ENCODE assay signal across 8 cellular contexts in the genomic region with DNA sequence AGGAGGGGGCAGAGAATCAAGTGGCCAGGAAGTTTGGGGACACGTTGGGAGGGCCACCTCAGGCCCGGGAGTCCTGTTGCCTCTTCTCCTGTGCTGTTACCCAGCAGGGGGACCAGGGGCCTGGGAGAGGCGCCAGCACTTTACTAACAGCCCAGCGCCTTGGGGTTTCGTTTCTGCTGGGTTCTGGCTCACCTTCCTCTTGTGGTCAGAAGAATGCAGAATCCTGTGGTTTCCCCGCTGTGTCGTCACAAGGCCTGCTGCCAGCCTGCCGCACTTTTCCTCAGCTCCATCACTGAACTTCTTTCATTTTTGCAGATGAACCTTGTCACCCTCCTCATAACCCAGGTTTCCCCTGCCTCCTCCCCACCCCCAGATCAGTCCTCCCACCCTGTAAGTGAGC.
A peak's percentile ranks its signal among the peaks of the same experiment; 100 is the strongest.
DNase-seq lines count a peak whose midpoint lies in the region; ATAC-seq and TF ChIP-seq lines count a peak whose summit lies in the region.

No MANE protein-coding gene starts in this region.

- in situ Hi-C loops in astrocyte of the cerebellum (cut with HindIII; ENCODE audit: low sequenced_read_pairs) = no loop called here

- H3K4me3 ChIP-seq in ACC112 (ENCODE audit: low read depth, low read length) (peak overlapping the region; percentile 47), astrocyte of the cerebellum (ENCODE audit: low read depth, low read length) (no peak overlapping the region), lower lobe of right lung (no peak overlapping the region)

- H3K4me1 ChIP-seq in ACC112 (ENCODE audit: control insufficient read depth, insufficient read depth, low read length, unreplicated experiment) (peaks cover 30% of the 10 kb centered on the region), lower lobe of right lung (peaks cover 30% of the 10 kb centered on the region)

- peak overlapping the region; percentile 64 for H2AFZ ChIP-seq in ACC112 (ENCODE audit: low read length, unreplicated experiment)

- H3K36me3 ChIP-seq in ACC112 (ENCODE audit: insufficient read depth, low read length) = no peaks in the 10 kb centered on the region
- no peaks in the 10 kb centered on the region for H3K36me3 ChIP-seq in lower lobe of right lung

- TF ChIP-seq CTCF in astrocyte of the cerebellum (IDR thresholded peaks at IDR 0.05; ENCODE audit: low read depth, low read length, missing control alignments) (no peak), lower lobe of right lung (IDR thresholded peaks at IDR 0.05) (no peak)

- no peaks in the 10 kb centered on the region for H3K9me3 ChIP-seq in lower lobe of right lung

- DNase-seq in T-helper 1 cell (peak; percentile 51 to 85 (median 62)), astrocyte of the cerebellum (ENCODE audit: low read depth) (peak; percentile 98), lower lobe of right lung (peak; percentile 88), NCI-H1436 treated with DMSO at 0.1 percent for 48 hours (lab: John Stamatoyannopoulos, UW) (no peak)
- peak; percentile 42 to 48 for DNase-seq in stimulated activated CD8-positive, alpha-beta memory T cell treated with anti-CD3 and anti-CD28 coated beads, Interleukin-4, amount 100 ng/mL, for 4 hours (ENCODE audit: low read depth in 2 of 2, low spot score in 1 of 2)

- ATAC-seq in GM18909 (IDR thresholded peaks at IDR 0.05; ENCODE audit: poor library complexity, unreplicated experiment) = peak; percentile 67
- peak; percentile 53 for ATAC-seq in HG03354 (IDR thresholded peaks at IDR 0.05; ENCODE audit: poor library complexity, severe bottlenecking, unreplicated experiment)
- ATAC-seq in lower lobe of right lung = peak; percentile 69 to 76

- H3K27me3 ChIP-seq in ACC112 (ENCODE audit: insufficient read depth, low read length) (no peaks in the 10 kb centered on the region), lower lobe of right lung (ENCODE audit: low read depth) (no peaks in the 10 kb centered on the region)

- intact Hi-C loops in lower lobe of right lung (cut with DNase I) = no loop called here

- H3K79me2 ChIP-seq in ACC112 (ENCODE audit: control insufficient read depth, insufficient read depth, low read length, unreplicated experiment) = no peaks in the 10 kb centered on the region

- H3K27ac ChIP-seq in ACC112 (ENCODE audit: low read depth, low read length) (peak overlapping the region; percentile 82), lower lobe of right lung (peak overlapping the region; percentile 78)
